ENCODE assay signal across 8 cellular contexts in genomic region chrX:149903889-149904748, GRCh38. TPM values are rescaled to one million over a fixed set of nuclear protein-coding genes. Genes with fewer than 3 reads are reported as not detected.
DNase-seq lines count a peak whose midpoint lies in the region; ATAC-seq and TF ChIP-seq lines count a peak whose summit lies in the region.

No MANE protein-coding gene starts in this region.

- H3K4me1 ChIP-seq in thoracic aorta (ENCODE audit: control insufficient read depth in 1 of 2, low read depth in 2 of 2): no peaks in the 10 kb centered on the region
- no peaks in the 10 kb centered on the region for H3K4me1 ChIP-seq in body of pancreas

- peaks cover 9% of the 10 kb centered on the region for H3K4me1 Mint-ChIP-seq in endothelial cell (ENCODE audit: unreplicated experiment)

- no peaks in the 10 kb centered on the region for H3K27me3 Mint-ChIP-seq in endothelial cell (ENCODE audit: unreplicated experiment)

- DNase-seq in Caki2 (ENCODE audit: low read depth) (peak; percentile 1), HT-29 (ENCODE audit: low spot score) (peak; percentile 27), endothelial cell (ENCODE audit: low spot score) (no peak), thoracic aorta (ENCODE audit: low spot score) (no peak), body of pancreas (no peak)
- no peak for DNase-seq in central memory CD4-positive, alpha-beta T cell
- DNase-seq in stimulated activated naive CD4-positive, alpha-beta T cell (lab: John Stamatoyannopoulos, UW): no peak

- WGBS in body of pancreas, 2 donors: 5 to 9% methylated on average over 5 to 6 of the region's 6 CpGs

- TF ChIP-seq POLR2A in body of pancreas (IDR thresholded peaks at IDR 0.05): no peak

- H3K36me3 Mint-ChIP-seq in endothelial cell (ENCODE audit: low read depth, unreplicated experiment): no peaks in the 10 kb centered on the region

- no peaks in the 10 kb centered on the region for H3K27me3 ChIP-seq in thoracic aorta (replicated peaks; ENCODE audit: insufficient read depth)
- H3K27me3 ChIP-seq in body of pancreas: no peaks in the 10 kb centered on the region

- ATAC-seq in GM21526 (IDR thresholded peaks at IDR 0.05; ENCODE audit: low FRiP score, unreplicated experiment): peak; percentile 85
- ATAC-seq in thoracic aorta (ENCODE audit: insufficient number of reproducible peaks, low FRiP score, low read depth): no peak
- ATAC-seq in body of pancreas: no peak

- no peaks in the 10 kb centered on the region for H3K36me3 ChIP-seq in thoracic aorta
- H3K36me3 ChIP-seq in body of pancreas (replicated peaks in 1 of 2; ENCODE audit: insufficient read depth in 1 of 2, low read depth in 2 of 2): no peaks in the 10 kb centered on the region

- no peak overlapping the region for H3K27ac ChIP-seq in thoracic aorta
- no peak overlapping the region for H3K27ac ChIP-seq in body of pancreas

- TF ChIP-seq CTCF in endothelial cell (IDR thresholded peaks at IDR 0.05; ENCODE audit: unreplicated experiment) (no peak), thoracic aorta (IDR thresholded peaks at IDR 0.05) (no peak), body of pancreas (IDR thresholded peaks at IDR 0.05) (peak in 3 of 7 experiments; percentile 8 to 17 (median 12))

- peak overlapping the region; percentile 77 for H3K27ac Mint-ChIP-seq in endothelial cell (ENCODE audit: unreplicated experiment)

- H3K9me3 ChIP-seq in thoracic aorta (no peaks in the 10 kb centered on the region), body of pancreas (no peaks in the 10 kb centered on the region)

- no peaks in the 10 kb centered on the region for H3K9me3 Mint-ChIP-seq in endothelial cell (ENCODE audit: unreplicated experiment)

- H3K4me3 ChIP-seq in thoracic aorta (peak overlapping the region; percentile 38), body of pancreas (no peak overlapping the region)

- H3K4me3 Mint-ChIP-seq in endothelial cell (ENCODE audit: unreplicated experiment): no peak overlapping the region

- in situ Hi-C loops in Caki2 (cut with HindIII; ENCODE audit: low pct_unique_long_range_greater_than_20kb, low sequenced_read_pairs): no loop called here

- intact Hi-C loops in body of pancreas (cut with DNase I): no loop called here

RNA-seq across cellular contexts. Expression of gene MAGEA8, which starts 23.1 kb away (rescaled TPM):
- not detected in 2 replicates for total RNA-seq in Caki2 (2014; rRNA removed; shearing (Covaris generic); ENCODE audit: low replicate concordance)
- not detected in 2 replicates for total RNA-seq in HT-29 (2014; rRNA removed; shearing (Covaris generic))
- total RNA-seq in endothelial cell (ENCODE audit: unreplicated experiment) (not detected), thoracic aorta (not detected), body of pancreas (not detected)

RNA-seq across cellular contexts. Expression of gene HSFX4, which starts 25.3 kb away (rescaled TPM):
- total RNA-seq in Caki2 (2014; rRNA removed; shearing (Covaris generic); ENCODE audit: low replicate concordance): not detected in 2 replicates
- 0.47 TPM in 1 of 2 replicates, not detected in the other for total RNA-seq in HT-29 (2014; rRNA removed; shearing (Covaris generic))
- total RNA-seq in endothelial cell (ENCODE audit: unreplicated experiment) (not detected), thoracic aorta (not detected), body of pancreas (not detected)

RNA-seq across cellular contexts. Expression of gene EOLA2, which starts 34.2 kb away (rescaled TPM):
- 52.0 and 55.3 TPM in 2 replicates for total RNA-seq in Caki2 (2014; rRNA removed; shearing (Covaris generic); ENCODE audit: low replicate concordance)
- total RNA-seq in HT-29 (2014; rRNA removed; shearing (Covaris generic)): 45.0 and 45.6 TPM in 2 replicates
- total RNA-seq in endothelial cell (ENCODE audit: unreplicated experiment) (118 TPM), thoracic aorta (10 to 100 TPM; 34.6 to 56.7 TPM), body of pancreas (10 to 100 TPM; 13.2 to 15.0 TPM)

Comparison
In these comparisons a context has a peak if more than half of its experiments do, and no peak if none do; other contexts are left out.
1. DNase-seq: peak in Caki2 (single experiment) and HT-29 (single experiment); none in endothelial cell (single experiment), thoracic aorta (single experiment), central memory CD4-positive, alpha-beta T cell (single experiment), stimulated activated naive CD4-positive, alpha-beta T cell (0 of 6) and body of pancreas (0 of 4).